In the genomic region with DNA sequence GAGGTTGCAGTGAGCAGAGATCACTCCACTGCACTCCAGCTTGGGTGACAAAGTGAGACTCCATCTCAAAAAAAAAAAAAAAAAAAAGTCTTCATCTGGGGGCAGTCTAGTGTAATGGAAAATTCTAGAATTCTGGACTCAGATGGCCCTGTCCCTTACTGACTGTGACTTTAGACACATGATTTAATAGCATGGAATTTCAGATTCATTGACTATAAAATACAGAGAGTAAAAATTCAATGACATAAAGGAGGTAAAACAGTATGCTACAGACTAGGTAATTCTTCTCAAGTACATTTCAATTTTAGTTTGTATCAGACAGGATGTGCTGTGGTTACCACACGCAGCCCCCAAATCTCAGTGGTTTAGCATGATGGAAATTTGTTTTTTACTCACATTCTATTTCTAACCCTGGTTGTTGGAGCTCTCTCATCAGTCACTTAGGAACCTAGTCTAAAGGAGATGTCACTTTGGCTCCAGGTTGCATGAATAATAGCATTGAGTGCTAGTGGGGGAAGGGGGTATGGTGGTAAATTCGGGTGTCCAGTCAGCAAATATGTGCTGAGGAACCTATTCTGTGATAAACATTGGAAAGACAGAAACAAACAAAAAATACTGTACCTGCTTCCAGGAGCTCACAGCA, we compare ENCODE assay signal across 9 cellular contexts.
DNase-seq lines count a peak whose midpoint lies in the region; ATAC-seq lines count a peak whose summit lies in the region.
"Had no signal": no experiment of that assay in that cellular context is flagged by ENCODE, and none has a peak within 500 bp of the region (broad histone marks: within the 10 kb centered on the region; RNA-seq: fewer than 3 reads in every experiment).

No MANE protein-coding gene starts in this region.

- ATAC-seq in HG03060 (IDR thresholded peaks at IDR 0.05; ENCODE audit: low read depth, unreplicated experiment), result peak; percentile 95

- DNase-seq in CD1c-positive myeloid dendritic cell (ENCODE audit: extremely low spot score) (peak; percentile 13), GM19240 (ENCODE audit: insufficient read length, low spot score) (peak; percentile 22), NCI-H2107 (lab: John Stamatoyannopoulos, UW) (no peak), HUDEP-2 (lab: John Stamatoyannopoulos, UW; ENCODE audit: unreplicated experiment in 76 of 76) (no peak), mucosa of gallbladder (ENCODE audit: low spot score) (no peak), NCI-H226 (no peak)
- peak; percentile 6 for DNase-seq in activated gamma-delta T cell treated with anti-CD3 and anti-CD28 coated beads, Interleukin-2, amount 50 U/mL, for 16 hours (ENCODE audit: low read depth)
- DNase-seq: COR-L47 had no signal

Comparison
In these comparisons a context has a peak if more than half of its experiments do, and no peak if none do; other contexts are left out.
1. DNase-seq: peak in CD1c-positive myeloid dendritic cell (single experiment), GM19240 (single experiment) and activated gamma-delta T cell treated with anti-CD3 and anti-CD28 coated beads, Interleukin-2, amount 50 U/mL, for 16 hours (single experiment); none in NCI-H2107 (single experiment), HUDEP-2 (0 of 76), mucosa of gallbladder (single experiment) and NCI-H226 (single experiment).